ENCODE assay signal across 29 cellular contexts in genomic region chr10:9807848-9808247, GRCh38.
"Had no signal": no experiment of that assay in that cellular context is flagged by ENCODE, and none has a peak within 500 bp of the region (broad histone marks: within the 10 kb centered on the region; RNA-seq: fewer than 3 reads in every experiment).

No MANE protein-coding gene starts in this region.

- H3K36me3 Mint-ChIP-seq: activated naive CD8-positive, alpha-beta T cell had no signal

- H3K36me3 ChIP-seq: brain microvascular endothelial cell, esophagus squamous epithelium, gastroesophageal sphincter, heart right ventricle, WERI-Rb-1 had no signal

- H3K9me3 Mint-ChIP-seq: activated CD8-positive, alpha-beta T cell treated with anti-CD3 and anti-CD28 coated beads for 36 hours; activated T-cell treated with anti-CD3 and anti-CD28 coated beads, Interleukin-2, amount 50 U/mL, for 4 hours; activated T-helper 17 cell treated with anti-CD3 and anti-CD28 coated beads, Interleukin-2, amount 50 U/mL, for 72 hours; dendritic cell treated with granulocyte-macrophage colony-stimulating factor and Interleukin-4, amounts not matched to agents 40 ng/mL and 50 ng/mL, for 4 days had no signal

- H3K4me1 ChIP-seq: esophagus squamous epithelium, gastroesophageal sphincter, heart right ventricle had no signal

- H3K79me2 ChIP-seq: hepatocyte had no signal

- H3K27ac ChIP-seq: brain microvascular endothelial cell, coronary artery, dorsolateral prefrontal cortex, esophagus squamous epithelium, gastroesophageal sphincter, heart right ventricle, hepatocyte, WERI-Rb-1 had no signal

- ATAC-seq: activated CD4-positive, CD25-positive, alpha-beta regulatory T cell treated with anti-CD3 and anti-CD28 coated beads, Interleukin-2, amount 50 U/mL, for 24 hours; activated CD8-positive, alpha-beta T cell treated with anti-CD3 and anti-CD28 coated beads for 36 hours; activated T-cell treated with anti-CD3 and anti-CD28 coated beads, Interleukin-2, amount 50 U/mL, for 4 hours; activated T-helper 17 cell treated with anti-CD3 and anti-CD28 coated beads, Interleukin-2, amount 50 U/mL, for 72 hours; gastroesophageal sphincter; heart right ventricle had no signal

- H2AFZ ChIP-seq: hepatocyte had no signal

- DNase-seq: activated B cell treated with CpG ODN at 0.5 μM for 24 hours; activated CD4-positive, alpha-beta T cell treated with anti-CD3 and anti-CD28 coated beads for 48 hours; activated CD4-positive, alpha-beta T cell treated with anti-CD3 and anti-CD28 coated beads, Interleukin-2, amount 50 U/mL, for 1 hour; activated CD4-positive, alpha-beta T cell treated with anti-CD3 and anti-CD28 coated beads, Interleukin-2, amount 50 U/mL, for 48 hours; activated CD8-positive, alpha-beta memory T cell treated with anti-CD3 and anti-CD28 coated beads for 24 hours; activated CD8-positive, alpha-beta T cell treated with anti-CD3 and anti-CD28 coated beads for 36 hours; activated effector memory CD4-positive, alpha-beta T cell treated with Interleukin-2 at 50 U/mL for 16 hours; activated gamma-delta T cell treated with Interleukin-2 at 50 U/mL for 16 hours; activated naive CD4-positive, alpha-beta T cell treated with anti-CD3 and anti-CD28 coated beads, Interleukin-2, amount 50 U/mL, for 16 hours; activated naive CD4-positive, alpha-beta T cell treated with Interleukin-2 at 50 U/mL for 16 hours; activated T-cell treated with anti-CD3 and anti-CD28 coated beads, Interleukin-2, amount 50 U/mL, for 4 hours; amniotic stem cell; anterior cingulate cortex; brain microvascular endothelial cell; dorsolateral prefrontal cortex; effector memory CD4-positive, alpha-beta T cell; esophagus squamous epithelium; foreskin melanocyte; heart right ventricle; T-helper 2 cell; WERI-Rb-1 had no signal

- H3K4me1 Mint-ChIP-seq: activated B cell treated with CpG ODN at 0.5 μM for 24 hours; activated T-helper 17 cell treated with anti-CD3 and anti-CD28 coated beads, Interleukin-2, amount 50 U/mL, for 72 hours; central memory CD8-positive, alpha-beta T cell had no signal

- H3K4me3 ChIP-seq: coronary artery, dorsolateral prefrontal cortex, esophagus squamous epithelium, gastroesophageal sphincter, heart right ventricle, hepatocyte had no signal

- H3K4me2 ChIP-seq: hepatocyte had no signal

- H3K27ac Mint-ChIP-seq: activated B cell treated with CpG ODN at 0.5 μM for 24 hours; activated CD8-positive, alpha-beta T cell treated with anti-CD3 and anti-CD28 coated beads for 36 hours; activated naive CD8-positive, alpha-beta T cell; activated T-helper 17 cell treated with anti-CD3 and anti-CD28 coated beads, Interleukin-2, amount 50 U/mL, for 72 hours; dendritic cell treated with granulocyte-macrophage colony-stimulating factor and Interleukin-4, amounts not matched to agents 40 ng/mL and 50 ng/mL, for 4 days had no signal

- H3K4me3 Mint-ChIP-seq: activated B cell treated with CpG ODN at 0.5 μM for 24 hours; activated CD8-positive, alpha-beta T cell treated with anti-CD3 and anti-CD28 coated beads for 36 hours; activated naive CD8-positive, alpha-beta T cell; activated T-cell treated with anti-CD3 and anti-CD28 coated beads, Interleukin-2, amount 50 U/mL, for 4 hours; activated T-helper 17 cell treated with anti-CD3 and anti-CD28 coated beads, Interleukin-2, amount 50 U/mL, for 72 hours; central memory CD8-positive, alpha-beta T cell; dendritic cell treated with granulocyte-macrophage colony-stimulating factor and Interleukin-4, amounts not matched to agents 40 ng/mL and 50 ng/mL, for 4 days had no signal

- H3K9me3 ChIP-seq: esophagus squamous epithelium, gastroesophageal sphincter had no signal

- H3K27me3 Mint-ChIP-seq: activated B cell treated with CpG ODN at 0.5 μM for 24 hours; activated CD8-positive, alpha-beta T cell treated with anti-CD3 and anti-CD28 coated beads for 36 hours; central memory CD8-positive, alpha-beta T cell; dendritic cell treated with granulocyte-macrophage colony-stimulating factor and Interleukin-4, amounts not matched to agents 40 ng/mL and 50 ng/mL, for 4 days had no signal

- H3K27me3 ChIP-seq: brain microvascular endothelial cell, dorsolateral prefrontal cortex, esophagus squamous epithelium, gastroesophageal sphincter, heart right ventricle, hepatocyte had no signal
